34 cellular contexts compared by ENCODE assay signal in genomic region chr4:6351246-6352000, GRCh38.
"Had no signal": no experiment of that assay in that cellular context is flagged by ENCODE, and none has a peak within 500 bp of the region (broad histone marks: within the 10 kb centered on the region; RNA-seq: fewer than 3 reads in every experiment).

No MANE protein-coding gene starts in this region.

- H3K36me3 Mint-ChIP-seq: activated CD8-positive, alpha-beta memory T cell treated with anti-CD3 and anti-CD28 coated beads, Interleukin-2, amount 10 ng/mL, durations not matched to agents 7 days and 5 days; activated naive CD4-positive, alpha-beta T cell treated with anti-CD3 and anti-CD28 coated beads, Interleukin-2, amount 10 ng/mL, durations not matched to agents 7 days and 5 days; activated naive CD4-positive, alpha-beta T cell treated with anti-CD3 and anti-CD28 coated beads, Interleukin-2, amount 50 U/mL, for 24 hours; activated naive CD8-positive, alpha-beta T cell; activated naive CD8-positive, alpha-beta T cell treated with anti-CD3 and anti-CD28 coated beads, Interleukin-2, amount 10 ng/mL, durations not matched to agents 7 days and 5 days; brain had no signal

- H3K27ac Mint-ChIP-seq: activated B cell treated with CpG ODN at 0.5 μM for 24 hours; activated CD4-positive, alpha-beta memory T cell treated with anti-CD3 and anti-CD28 coated beads, Interleukin-2, amount 10 ng/mL, durations not matched to agents 7 days and 5 days; activated CD4-positive, alpha-beta T cell treated with anti-CD3 and anti-CD28 coated beads for 36 hours; activated CD4-positive, alpha-beta T cell treated with anti-CD3 and anti-CD28 coated beads, Interleukin-2, amount 10 ng/mL, durations not matched to agents 7 days and 5 days; activated CD8-positive, alpha-beta memory T cell treated with anti-CD3 and anti-CD28 coated beads, Interleukin-2, amount 10 ng/mL, durations not matched to agents 7 days and 5 days; activated CD8-positive, alpha-beta T cell treated with anti-CD3 and anti-CD28 coated beads, Interleukin-2, amount 10 ng/mL, durations not matched to agents 7 days and 5 days; activated naive CD4-positive, alpha-beta T cell treated with anti-CD3 and anti-CD28 coated beads, Interleukin-2, amount 10 ng/mL, durations not matched to agents 7 days and 5 days; activated naive CD4-positive, alpha-beta T cell treated with anti-CD3 and anti-CD28 coated beads, Interleukin-2, amount 50 U/mL, for 24 hours; activated naive CD8-positive, alpha-beta T cell; activated naive CD8-positive, alpha-beta T cell treated with anti-CD3 and anti-CD28 coated beads, Interleukin-2, amount 10 ng/mL, durations not matched to agents 7 days and 5 days; activated naive CD8-positive, alpha-beta T cell treated with anti-CD3 and anti-CD28 coated beads, Interleukin-2, amount 50 U/mL, for 24 hours; activated T-cell treated with anti-CD3 and anti-CD28 coated beads, Interleukin-2, amount 50 U/mL, for 24 hours; activated T-helper 2 cell treated with anti-CD3 and anti-CD28 coated beads, Interferon-gamma antibody, Interleukin-2, Interleukin-4, amounts not matched to agents 10 μg/mL and 5 μg/mL and 100 μg/mL, durations not matched to agents 14 hours and 24 hours and 36 hours; T-helper 1 cell treated with Interleukin-12 subunit alpha and Interleukin-12 subunit beta and Interleukin-4 antibody, amounts not matched to agents 30 μg/mL and 1 μg/mL, for 36 hours; T-helper 2 cell treated with Interferon-gamma antibody and Interleukin-4, amounts not matched to agents 5 μg/mL and 100 μg/mL, for 36 hours had no signal

- H3K36me3 ChIP-seq: ascending aorta, cardiac muscle cell had no signal

- H3K27me3 Mint-ChIP-seq: activated CD4-positive, alpha-beta T cell treated with anti-CD3 and anti-CD28 coated beads, Interleukin-2, amount 10 ng/mL, durations not matched to agents 7 days and 5 days had no signal

- DNase-seq: activated B cell treated with CpG ODN at 0.5 μM for 24 hours; activated CD4-positive, alpha-beta memory T cell treated with anti-CD3 and anti-CD28 coated beads, Interleukin-2, amount 10 ng/mL, durations not matched to agents 7 days and 5 days; activated CD4-positive, alpha-beta T cell treated with anti-CD3 and anti-CD28 coated beads for 1 hour; activated CD4-positive, alpha-beta T cell treated with anti-CD3 and anti-CD28 coated beads for 36 hours; activated CD4-positive, alpha-beta T cell treated with anti-CD3 and anti-CD28 coated beads for 48 hours; activated CD4-positive, alpha-beta T cell treated with anti-CD3 and anti-CD28 coated beads, Interleukin-2, amount 10 ng/mL, durations not matched to agents 7 days and 5 days; activated CD4-positive, alpha-beta T cell treated with anti-CD3 and anti-CD28 coated beads, Interleukin-2, amount 50 U/mL, for 48 hours; activated CD8-positive, alpha-beta memory T cell treated with anti-CD3 and anti-CD28 coated beads for 24 hours; activated CD8-positive, alpha-beta memory T cell treated with anti-CD3 and anti-CD28 coated beads, Interleukin-2, amount 10 ng/mL, durations not matched to agents 7 days and 5 days; activated CD8-positive, alpha-beta memory T cell treated with anti-CD3 and anti-CD28 coated beads, Interleukin-2, amount 50 U/mL, for 48 hours; activated CD8-positive, alpha-beta T cell treated with anti-CD3 and anti-CD28 coated beads, Interleukin-2, amount 10 ng/mL, durations not matched to agents 7 days and 5 days; activated effector memory CD4-positive, alpha-beta T cell treated with Interleukin-2 at 50 U/mL for 16 hours; activated gamma-delta T cell; activated naive CD4-positive, alpha-beta T cell treated with anti-CD3 and anti-CD28 coated beads, Interleukin-2, amount 10 ng/mL, durations not matched to agents 7 days and 5 days; activated naive CD4-positive, alpha-beta T cell treated with Interleukin-2 at 50 U/mL for 16 hours; activated naive CD8-positive, alpha-beta T cell treated with anti-CD3 and anti-CD28 coated beads, Interleukin-2, amount 10 ng/mL, durations not matched to agents 7 days and 5 days; activated naive CD8-positive, alpha-beta T cell treated with anti-CD3 and anti-CD28 coated beads, Interleukin-2, amount 50 U/mL, for 24 hours; activated T-cell treated with anti-CD3 and anti-CD28 coated beads, Interleukin-2, amount 50 U/mL, for 24 hours; activated T-cell treated with anti-CD3 and anti-CD28 coated beads, Interleukin-2, amount 50 U/mL, for 48 hours; amygdala; anterior cingulate cortex; central memory CD4-positive, alpha-beta T cell; T-helper 1 cell; T-helper 2 cell; T-helper 9 cell had no signal

- H3K9me3 Mint-ChIP-seq: activated B cell treated with CpG ODN at 0.5 μM for 24 hours; activated CD4-positive, alpha-beta memory T cell treated with anti-CD3 and anti-CD28 coated beads, Interleukin-2, amount 10 ng/mL, durations not matched to agents 7 days and 5 days; activated CD4-positive, alpha-beta T cell treated with anti-CD3 and anti-CD28 coated beads, Interleukin-2, amount 10 ng/mL, durations not matched to agents 7 days and 5 days; activated naive CD4-positive, alpha-beta T cell treated with anti-CD3 and anti-CD28 coated beads, Interleukin-2, amount 10 ng/mL, durations not matched to agents 7 days and 5 days; activated naive CD4-positive, alpha-beta T cell treated with anti-CD3 and anti-CD28 coated beads, Interleukin-2, amount 50 U/mL, for 24 hours; activated naive CD8-positive, alpha-beta T cell treated with anti-CD3 and anti-CD28 coated beads, Interleukin-2, amount 10 ng/mL, durations not matched to agents 7 days and 5 days; activated naive CD8-positive, alpha-beta T cell treated with anti-CD3 and anti-CD28 coated beads, Interleukin-2, amount 50 U/mL, for 24 hours; activated T-cell treated with anti-CD3 and anti-CD28 coated beads, Interleukin-2, amount 50 U/mL, for 24 hours; activated T-helper 2 cell treated with anti-CD3 and anti-CD28 coated beads, Interferon-gamma antibody, Interleukin-2, Interleukin-4, amounts not matched to agents 10 μg/mL and 5 μg/mL and 100 μg/mL, durations not matched to agents 14 hours and 24 hours and 36 hours; brain; T-helper 1 cell treated with Interleukin-12 subunit alpha and Interleukin-12 subunit beta and Interleukin-4 antibody, amounts not matched to agents 30 μg/mL and 1 μg/mL, for 36 hours; T-helper 2 cell treated with Interferon-gamma antibody and Interleukin-4, amounts not matched to agents 5 μg/mL and 100 μg/mL, for 36 hours had no signal

- H3K9me3 ChIP-seq: ascending aorta had no signal

- ATAC-seq: activated CD4-positive, alpha-beta T cell treated with anti-CD3 and anti-CD28 coated beads for 36 hours; activated CD8-positive, alpha-beta memory T cell treated with anti-CD3 and anti-CD28 coated beads, Interleukin-2, amount 10 ng/mL, durations not matched to agents 7 days and 5 days; activated CD8-positive, alpha-beta T cell treated with anti-CD3 and anti-CD28 coated beads, Interleukin-2, amount 10 ng/mL, durations not matched to agents 7 days and 5 days; activated naive CD8-positive, alpha-beta T cell treated with anti-CD3 and anti-CD28 coated beads, Interleukin-2, amount 50 U/mL, for 24 hours had no signal

- H3K4me1 Mint-ChIP-seq: activated B cell treated with CpG ODN at 0.5 μM for 24 hours; activated CD4-positive, alpha-beta memory T cell treated with anti-CD3 and anti-CD28 coated beads, Interleukin-2, amount 10 ng/mL, durations not matched to agents 7 days and 5 days; activated CD4-positive, alpha-beta T cell treated with anti-CD3 and anti-CD28 coated beads for 36 hours; activated CD4-positive, alpha-beta T cell treated with anti-CD3 and anti-CD28 coated beads, Interleukin-2, amount 10 ng/mL, durations not matched to agents 7 days and 5 days; activated CD8-positive, alpha-beta memory T cell treated with anti-CD3 and anti-CD28 coated beads, Interleukin-2, amount 10 ng/mL, durations not matched to agents 7 days and 5 days; activated naive CD4-positive, alpha-beta T cell treated with anti-CD3 and anti-CD28 coated beads, Interleukin-2, amount 10 ng/mL, durations not matched to agents 7 days and 5 days; activated naive CD4-positive, alpha-beta T cell treated with anti-CD3 and anti-CD28 coated beads, Interleukin-2, amount 50 U/mL, for 24 hours; activated naive CD8-positive, alpha-beta T cell treated with anti-CD3 and anti-CD28 coated beads, Interleukin-2, amount 10 ng/mL, durations not matched to agents 7 days and 5 days; activated naive CD8-positive, alpha-beta T cell treated with anti-CD3 and anti-CD28 coated beads, Interleukin-2, amount 50 U/mL, for 24 hours had no signal

- H3K4me1 ChIP-seq: ascending aorta had no signal

- H3K4me3 ChIP-seq: ascending aorta, cardiac muscle cell had no signal

- H3K27me3 ChIP-seq: ascending aorta, cardiac muscle cell had no signal

- H3K4me3 Mint-ChIP-seq: activated B cell treated with CpG ODN at 0.5 μM for 24 hours; activated CD4-positive, alpha-beta memory T cell treated with anti-CD3 and anti-CD28 coated beads, Interleukin-2, amount 10 ng/mL, durations not matched to agents 7 days and 5 days; activated CD4-positive, alpha-beta T cell treated with anti-CD3 and anti-CD28 coated beads for 36 hours; activated CD4-positive, alpha-beta T cell treated with anti-CD3 and anti-CD28 coated beads, Interleukin-2, amount 10 ng/mL, durations not matched to agents 7 days and 5 days; activated CD8-positive, alpha-beta memory T cell treated with anti-CD3 and anti-CD28 coated beads, Interleukin-2, amount 10 ng/mL, durations not matched to agents 7 days and 5 days; activated CD8-positive, alpha-beta T cell treated with anti-CD3 and anti-CD28 coated beads, Interleukin-2, amount 10 ng/mL, durations not matched to agents 7 days and 5 days; activated naive CD4-positive, alpha-beta T cell treated with anti-CD3 and anti-CD28 coated beads, Interleukin-2, amount 10 ng/mL, durations not matched to agents 7 days and 5 days; activated naive CD4-positive, alpha-beta T cell treated with anti-CD3 and anti-CD28 coated beads, Interleukin-2, amount 50 U/mL, for 24 hours; activated naive CD8-positive, alpha-beta T cell; activated naive CD8-positive, alpha-beta T cell treated with anti-CD3 and anti-CD28 coated beads, Interleukin-2, amount 10 ng/mL, durations not matched to agents 7 days and 5 days; activated naive CD8-positive, alpha-beta T cell treated with anti-CD3 and anti-CD28 coated beads, Interleukin-2, amount 50 U/mL, for 24 hours; activated T-cell treated with anti-CD3 and anti-CD28 coated beads, Interleukin-2, amount 50 U/mL, for 24 hours; brain; T-helper 1 cell treated with Interleukin-12 subunit alpha and Interleukin-12 subunit beta and Interleukin-4 antibody, amounts not matched to agents 30 μg/mL and 1 μg/mL, for 36 hours; T-helper 2 cell treated with Interferon-gamma antibody and Interleukin-4, amounts not matched to agents 5 μg/mL and 100 μg/mL, for 36 hours had no signal

- H3K27ac ChIP-seq: ascending aorta, cardiac muscle cell, VCaP had no signal
